Comparison of ENCODE assay signal across 21 cellular contexts in genomic region chr16:13898233-13898632, GRCh38.
"Had no signal": no experiment of that assay in that cellular context is flagged by ENCODE, and none has a peak within 500 bp of the region (broad histone marks: within the 10 kb centered on the region; RNA-seq: fewer than 3 reads in every experiment).

No MANE protein-coding gene starts in this region.

- ATAC-seq: effector memory CD8-positive, alpha-beta T cell; left lung had no signal

- H2AFZ ChIP-seq: parathyroid adenoma had no signal

- H3K27ac ChIP-seq: epithelial cell of prostate, left lung, parathyroid adenoma, prostate gland, stomach had no signal

- H3K9me3 ChIP-seq: left lung, prostate gland had no signal

- DNase-seq: caudate nucleus; cortex of kidney; effector memory CD8-positive, alpha-beta T cell; foreskin melanocyte; islet precursor cell; left lung; mesenchymal stem cell; midbrain; naive B cell; occipital lobe; retina; sigmoid colon; small intestine; stimulated activated CD4-positive, alpha-beta T cell treated with anti-CD3 and anti-CD28 coated beads, Interleukin-12 subunit alpha, Interleukin-12 subunit beta, amount 100 ng/mL, for 4 hours; stimulated activated naive CD4-positive, alpha-beta T cell; stomach; substantia nigra had no signal

- H3K79me2 ChIP-seq: parathyroid adenoma had no signal

- H3K36me3 ChIP-seq: left lung, prostate gland, sigmoid colon, stomach had no signal

- H3K27me3 ChIP-seq: sigmoid colon, stomach had no signal

- H3K4me1 ChIP-seq: left lung, parathyroid adenoma, prostate gland had no signal

- H3K4me3 ChIP-seq: left lung, lung, prostate gland, sigmoid colon, stomach had no signal

- H3K9ac ChIP-seq: parathyroid adenoma had no signal
